In the genomic region with DNA sequence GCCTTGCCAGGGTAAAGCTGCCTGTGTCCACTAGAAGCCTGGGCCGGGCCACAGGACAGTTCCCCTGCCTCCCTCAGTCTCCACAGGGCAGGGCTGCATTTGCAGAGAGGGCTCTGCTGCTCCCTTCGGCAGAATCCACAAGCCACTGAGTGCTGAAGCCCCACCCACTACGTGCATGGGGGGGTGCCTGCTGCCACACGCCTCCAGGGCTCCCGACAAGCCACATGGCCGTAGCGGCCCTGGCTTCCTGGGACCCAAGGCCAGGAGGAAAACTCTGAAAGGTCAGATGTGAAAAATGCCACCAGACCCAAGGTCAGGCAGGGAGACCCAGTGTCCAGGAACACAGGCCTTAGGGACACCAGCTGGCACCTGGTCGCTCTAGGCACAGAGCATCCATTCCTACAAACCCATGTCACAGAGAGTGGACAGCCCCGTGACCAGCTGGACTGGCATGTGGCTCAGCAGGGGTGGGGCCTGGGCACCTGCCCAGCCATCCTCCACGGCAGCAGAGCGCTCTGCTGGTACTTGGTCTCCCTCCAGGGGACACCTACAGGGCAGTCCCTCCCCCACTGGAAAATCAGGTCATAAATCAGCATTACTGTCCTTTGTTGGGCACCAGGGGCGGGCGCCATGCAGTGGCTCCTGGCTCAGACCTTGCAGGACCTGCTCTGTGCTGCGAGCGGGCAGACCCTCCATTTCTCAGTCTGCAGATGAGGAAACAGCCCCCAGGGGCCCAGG, we compare ENCODE assay signal across 13 cellular contexts. TPM values are rescaled to one million over a fixed set of nuclear protein-coding genes. Genes with fewer than 3 reads are reported as not detected.
A peak's percentile ranks its signal among the peaks of the same experiment; 100 is the strongest.
DNase-seq lines count a peak whose midpoint lies in the region; ATAC-seq and TF ChIP-seq lines count a peak whose summit lies in the region.
"Had no signal": no experiment of that assay in that cellular context is flagged by ENCODE, and none has a peak within 500 bp of the region (broad histone marks: within the 10 kb centered on the region; RNA-seq: fewer than 3 reads in every experiment).

No MANE protein-coding gene starts in this region.

- H3K36me3 ChIP-seq in SK-N-MC (ENCODE audit: insufficient read depth, low read length) (no peaks in the 10 kb centered on the region), testis (ENCODE audit: low read depth, missing control alignments) (no peaks in the 10 kb centered on the region)
- H3K36me3 ChIP-seq: gastrocnemius medialis had no signal

- H3K4me3 ChIP-seq in SK-N-MC (peak overlapping the region; percentile 55), testis (no peak overlapping the region)
- H3K4me3 ChIP-seq: gastrocnemius medialis had no signal

- intact Hi-C loops in testis (cut with DNase I; ENCODE audit: low total_unique reads): no loop called here

- ATAC-seq in left lobe of liver (peak; percentile 71), HG03571 (IDR thresholded peaks at IDR 0.05; ENCODE audit: unreplicated experiment) (no peak)
- ATAC-seq: activated naive CD4-positive, alpha-beta T cell treated with anti-CD3 and anti-CD28 coated beads, Interleukin-2, amount 50 U/mL, for 72 hours; gastrocnemius medialis had no signal

- no peaks in the 10 kb centered on the region for H3K27me3 ChIP-seq in testis
- H3K27me3 ChIP-seq: gastrocnemius medialis had no signal

- no peak overlapping the region for H3K27ac ChIP-seq in SK-N-MC
- H3K27ac ChIP-seq in testis: no peak overlapping the region
- H3K27ac ChIP-seq: 22Rv1, gastrocnemius medialis had no signal

- no peak for TF ChIP-seq POLR2A in testis (IDR thresholded peaks at IDR 0.05)

- TF ChIP-seq CTCF in testis (IDR thresholded peaks at IDR 0.05): no peak

- WGBS in testis, 2 donors: 62 to 80% methylated on average over 2 to 15 of the region's 15 CpGs

- no peak overlapping the region for H3K9ac ChIP-seq in SK-N-MC (ENCODE audit: insufficient read length)

- H3K4me1 ChIP-seq in testis: peaks cover 29% of the 10 kb centered on the region

- no peaks in the 10 kb centered on the region for H3K9me3 ChIP-seq in SK-N-MC (ENCODE audit: low read depth, low read length)
- no peaks in the 10 kb centered on the region for H3K9me3 ChIP-seq in testis
- H3K9me3 ChIP-seq: gastrocnemius medialis had no signal

- peak; percentile 36 for DNase-seq in DMS 273 (lab: John Stamatoyannopoulos, UW; ENCODE audit: unreplicated experiment)
- no peak for DNase-seq in DMS 273 treated with DMSO at 0.1 percent for 48 hours (lab: John Stamatoyannopoulos, UW)
- DNase-seq in SK-N-MC (ENCODE audit: low read depth, low spot score): no peak
- peak; percentile 95 for DNase-seq in left lobe of liver (ENCODE audit: low spot score)
- DNase-seq in testis: peak; percentile 65
- DNase-seq in SKM-1 (lab: John Stamatoyannopoulos, UW; ENCODE audit: unreplicated experiment): no peak
- DNase-seq in stimulated activated CD8-positive, alpha-beta memory T cell treated with anti-CD3 and anti-CD28 coated beads, Interleukin-4, amount 100 ng/mL, for 48 hours: no peak
- DNase-seq: activated CD4-positive, alpha-beta memory T cell treated with anti-CD3 and anti-CD28 coated beads, Interleukin-2, amount 10 ng/mL, durations not matched to agents 7 days and 5 days; gastrocnemius medialis; NCI-H2171 treated with DMSO at 0.1 percent for 48 hours had no signal

RNA-seq across cellular contexts. Expression of a gene that starts 42.9 kb away (rescaled TPM):
- total RNA-seq in left lobe of liver: 25.0 TPM
- 10 to 100 TPM; 26.4 to 28.3 TPM for total RNA-seq in testis
- 25.6 TPM for polyA plus RNA-seq in testis (ENCODE audit: insufficient read depth, low read depth, low replicate concordance)

Comparison
In these comparisons a context has a peak if more than half of its experiments do, and no peak if none do; other contexts are left out.
1. DNase-seq: peak in DMS 273 (single experiment), left lobe of liver (single experiment) and testis (single experiment); none in DMS 273 treated with DMSO at 0.1 percent for 48 hours (single experiment), SK-N-MC (single experiment), SKM-1 (single experiment) and stimulated activated CD8-positive, alpha-beta memory T cell treated with anti-CD3 and anti-CD28 coated beads, Interleukin-4, amount 100 ng/mL, for 48 hours (single experiment).